In the genomic region with DNA sequence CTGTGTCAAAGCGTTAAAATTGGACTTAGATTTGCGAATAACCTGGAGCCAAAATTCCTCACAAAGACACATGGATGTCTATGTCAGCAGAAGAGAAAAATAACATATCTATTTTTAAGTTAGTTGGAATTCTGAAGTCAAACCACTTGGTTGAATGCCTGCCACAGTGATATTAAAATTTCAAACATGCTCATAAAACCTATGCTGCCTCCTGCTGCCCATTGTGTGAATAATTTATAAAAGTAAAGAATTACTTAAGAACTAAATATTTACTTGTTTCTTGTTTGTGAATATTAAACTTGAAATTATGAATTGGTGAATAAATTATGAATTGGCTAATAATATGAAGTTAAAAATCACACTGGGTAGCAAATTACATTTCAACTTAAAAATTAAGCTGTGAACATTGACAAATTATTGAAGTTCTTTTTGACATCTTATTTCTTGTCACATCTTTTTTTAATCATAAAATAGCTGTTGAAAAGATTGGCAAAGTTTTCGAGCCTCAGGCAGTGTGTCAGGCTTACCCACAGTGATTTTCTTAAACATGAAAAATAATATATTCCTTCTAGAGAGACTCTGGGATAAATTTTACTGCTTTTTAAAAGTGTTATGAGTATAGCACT, we compare ENCODE assay signal across 8 cellular contexts. TPM values are rescaled to one million over a fixed set of nuclear protein-coding genes. Genes with fewer than 3 reads are reported as not detected.
DNase-seq lines count a peak whose midpoint lies in the region; ATAC-seq and TF ChIP-seq lines count a peak whose summit lies in the region.

No MANE protein-coding gene starts in this region.

- no peak overlapping the region for H3K4me3 Mint-ChIP-seq in osteocyte (ENCODE audit: unreplicated experiment)

- peak; percentile 48 for TF ChIP-seq CTCF in GM12873 (IDR thresholded peaks at IDR 0.05; ENCODE audit: insufficient read depth, low read depth, low read length, missing control alignments)
- TF ChIP-seq CTCF in Peyer's patch (IDR thresholded peaks at IDR 0.05): peak in 5 of 6 experiments; percentile 58 to 72 (median 69)
- TF ChIP-seq CTCF in epithelial cell of esophagus (IDR thresholded peaks at IDR 0.05; ENCODE audit: insufficient read depth, low read depth, low read length, missing control alignments): peak; percentile 49
- peak; percentile 71 for TF ChIP-seq CTCF in osteocyte (IDR thresholded peaks at IDR 0.05)

- no peak for TF ChIP-seq POLR2A in Peyer's patch (IDR thresholded peaks at IDR 0.05)

- no peak for ATAC-seq in GM21619 (IDR thresholded peaks at IDR 0.05; ENCODE audit: unreplicated experiment)

- H3K27ac Mint-ChIP-seq in osteocyte (ENCODE audit: unreplicated experiment): peak overlapping the region; percentile 54

- H3K36me3 ChIP-seq in Peyer's patch: peaks cover 0 to under 1% (median 0%) of the 10 kb centered on the region in 3 donors

- H3K4me1 Mint-ChIP-seq in osteocyte (ENCODE audit: unreplicated experiment): peaks cover 20% of the 10 kb centered on the region

- no peaks in the 10 kb centered on the region for H3K27me3 ChIP-seq in Peyer's patch

- peaks cover 2% of the 10 kb centered on the region for H3K36me3 Mint-ChIP-seq in osteocyte (ENCODE audit: unreplicated experiment)

- H3K9me3 ChIP-seq in Peyer's patch: no peaks in the 10 kb centered on the region

- no peaks in the 10 kb centered on the region for H3K9me3 Mint-ChIP-seq in osteocyte (ENCODE audit: unreplicated experiment)

- DNase-seq in Peyer's patch: peak in 1 of 3 donors; percentile 49
- DNase-seq in epithelial cell of esophagus (ENCODE audit: low read depth): peak; percentile 70
- no peak for DNase-seq in osteocyte (ENCODE audit: extremely low spot score, unreplicated experiment)
- no peak for DNase-seq in DMS153 treated with DMSO at 0.1 percent for 48 hours (lab: John Stamatoyannopoulos, UW; ENCODE audit: unreplicated experiment)
- DNase-seq in NCI-H2196 treated with DMSO at 0.1 percent for 48 hours (lab: John Stamatoyannopoulos, UW; ENCODE audit: unreplicated experiment): no peak
- no peak for DNase-seq in T1000 (lab: John Stamatoyannopoulos, UW)

- no peaks in the 10 kb centered on the region for H3K27me3 Mint-ChIP-seq in osteocyte (ENCODE audit: unreplicated experiment)

- H3K4me1 ChIP-seq in Peyer's patch: peaks cover 0 to 17% (median 0%) of the 10 kb centered on the region in 4 donors

- H3K27ac ChIP-seq in Peyer's patch: no peak overlapping the region

- H3K4me3 ChIP-seq in Peyer's patch (no peak overlapping the region), epithelial cell of esophagus (ENCODE audit: low read length) (no peak overlapping the region)

RNA-seq across cellular contexts. Expression of a gene that starts 35.4 kb away (rescaled TPM):
- total RNA-seq in Peyer's patch: 100 to 1,000 TPM; 112 to 528 (median 268) TPM
- total RNA-seq in osteocyte: 0.13 TPM in 1 of 2 replicates, not detected in the other

Comparison
In these comparisons a context has a peak if more than half of its experiments do, and no peak if none do; other contexts are left out.
1. RNA of a gene that starts 35.4 kb away (total RNA-seq): 112 to 528 TPM in Peyer's patch; 0.13 TPM in osteocyte; every median in the first group is over 10 times any median in the second.
2. Peak in every context shown above with its lines, with median percentiles within 50 percentile points of each other: CTCF ChIP-seq.